ENCODE assay signal across 10 cellular contexts in genomic region chr4:53654300-53654758, GRCh38.
DNase-seq lines count a peak whose midpoint lies in the region; ATAC-seq and TF ChIP-seq lines count a peak whose summit lies in the region.
"Had no signal": no experiment of that assay in that cellular context is flagged by ENCODE, and none has a peak within 500 bp of the region (broad histone marks: within the 10 kb centered on the region; RNA-seq: fewer than 3 reads in every experiment).

No MANE protein-coding gene starts in this region.

- peak; percentile 67 to 70 for ATAC-seq in stimulated activated naive B cell treated with anti-CD40 and anti-IgM and Interleukin-4, amounts not matched to agents 10 μg/mL and 1 μg/mL and 100 μg/mL, for 72 hours (replicated peaks)
- no peak for ATAC-seq in HG02588 (IDR thresholded peaks at IDR 0.05; ENCODE audit: unreplicated experiment)

- no peak for TF ChIP-seq CTCF in fibroblast of mammary gland (conservative IDR thresholded peaks at IDR 0.05; ENCODE audit: control insufficient read depth, insufficient read depth, low read depth, low read length)
- TF ChIP-seq CTCF in WERI-Rb-1 (IDR thresholded peaks at IDR 0.05; ENCODE audit: low read depth, low read length), result no peak

- no peaks in the 10 kb centered on the region for H3K9me3 Mint-ChIP-seq in stimulated activated naive B cell treated with anti-CD40 and anti-IgM and Interleukin-4, amounts not matched to agents 10 μg/mL and 1 μg/mL and 100 μg/mL, for 72 hours

- peaks cover 19% of the 10 kb centered on the region for H3K27me3 ChIP-seq in WERI-Rb-1 (ENCODE audit: insufficient read depth, low read depth, severe bottlenecking)
- H3K27me3 ChIP-seq: tibial nerve had no signal

- H3K4me3 ChIP-seq in fibroblast of mammary gland (ENCODE audit: control insufficient read depth, low read depth, low read length), result no peak overlapping the region
- no peak overlapping the region for H3K4me3 ChIP-seq in WERI-Rb-1 (ENCODE audit: low read depth, low read length)
- H3K4me3 ChIP-seq: tibial nerve had no signal

- H3K9me3 ChIP-seq in WERI-Rb-1 (ENCODE audit: severe bottlenecking), result no peaks in the 10 kb centered on the region
- H3K9me3 ChIP-seq: tibial nerve had no signal

- H3K27ac ChIP-seq in WERI-Rb-1, result no peak overlapping the region
- H3K27ac ChIP-seq: 22Rv1 had no signal

- peaks cover 7 to 18% of the 10 kb centered on the region in 2 donors for H3K27me3 Mint-ChIP-seq in stimulated activated naive B cell treated with anti-CD40 and anti-IgM and Interleukin-4, amounts not matched to agents 10 μg/mL and 1 μg/mL and 100 μg/mL, for 72 hours

- H3K36me3 Mint-ChIP-seq in stimulated activated naive B cell treated with anti-CD40 and anti-IgM and Interleukin-4, amounts not matched to agents 10 μg/mL and 1 μg/mL and 100 μg/mL, for 72 hours, result no peaks in the 10 kb centered on the region

- H3K4me3 Mint-ChIP-seq in stimulated activated naive B cell treated with anti-CD40 and anti-IgM and Interleukin-4, amounts not matched to agents 10 μg/mL and 1 μg/mL and 100 μg/mL, for 72 hours, result no peak overlapping the region

- H3K27ac Mint-ChIP-seq in stimulated activated naive B cell treated with anti-CD40 and anti-IgM and Interleukin-4, amounts not matched to agents 10 μg/mL and 1 μg/mL and 100 μg/mL, for 72 hours, result peak overlapping the region; percentile 75

- peaks cover 10 to 12% of the 10 kb centered on the region in 2 donors for H3K4me1 Mint-ChIP-seq in stimulated activated naive B cell treated with anti-CD40 and anti-IgM and Interleukin-4, amounts not matched to agents 10 μg/mL and 1 μg/mL and 100 μg/mL, for 72 hours

- DNase-seq in DMS153 (lab: John Stamatoyannopoulos, UW) (peak; percentile 23), DMS153 treated with DMSO at 0.1 percent for 48 hours (lab: John Stamatoyannopoulos, UW; ENCODE audit: unreplicated experiment) (no peak), NCI-H69 (lab: John Stamatoyannopoulos, UW) (peak; percentile 51), fibroblast of mammary gland (ENCODE audit: low read depth) (peak; percentile 62), WERI-Rb-1 (no peak), iPS-NIHi7 (ENCODE audit: extremely low spot score) (no peak)
- peak; percentile 5 for DNase-seq in stimulated activated naive B cell treated with anti-CD40 and anti-IgM and Interleukin-4, amounts not matched to agents 10 μg/mL and 1 μg/mL and 100 μg/mL, for 72 hours

- no peaks in the 10 kb centered on the region for H3K36me3 ChIP-seq in WERI-Rb-1
- H3K36me3 ChIP-seq: tibial nerve had no signal

Comparison
In these comparisons a context has a peak if more than half of its experiments do, and no peak if none do; other contexts are left out.
1. DNase-seq: peak in DMS153 (single experiment), NCI-H69 (single experiment), fibroblast of mammary gland (single experiment) and stimulated activated naive B cell treated with anti-CD40 and anti-IgM and Interleukin-4, amounts not matched to agents 10 μg/mL and 1 μg/mL and 100 μg/mL, for 72 hours (single experiment); none in DMS153 treated with DMSO at 0.1 percent for 48 hours (single experiment), WERI-Rb-1 (single experiment) and iPS-NIHi7 (single experiment).